1 cellular context compared by ENCODE assay signal in genomic region chr3:27752926-27753325, GRCh38.
TF ChIP-seq lines count a peak whose summit lies in the region.

No MANE protein-coding gene starts in this region.

TF ChIP-seq in GM23338, 12 proteins besides CTCF, POLR2A, EP300 and RAD21:
- TF ChIP-seq ZNF462 (CRISPR knock-in tag; IDR thresholded peaks at IDR 0.05): no peak
- no peak for TF ChIP-seq JUNB (IDR thresholded peaks at IDR 0.05; ENCODE audit: unreplicated experiment)
- no peak for TF ChIP-seq REST (IDR thresholded peaks at IDR 0.05; ENCODE audit: unreplicated experiment)
- no peak for TF ChIP-seq ZNF114 (CRISPR knock-in tag; IDR thresholded peaks at IDR 0.05)
- no peak for TF ChIP-seq EZH2phosphoT487 (IDR thresholded peaks at IDR 0.05; ENCODE audit: unreplicated experiment)
- no peak for TF ChIP-seq STAT1 (IDR thresholded peaks at IDR 0.05; ENCODE audit: unreplicated experiment)
- TF ChIP-seq ETS1 (IDR thresholded peaks at IDR 0.05): no peak
- TF ChIP-seq EZH2 (IDR thresholded peaks at IDR 0.05; ENCODE audit: low read depth, unreplicated experiment): no peak
- no peak for TF ChIP-seq ZNF331 (CRISPR knock-in tag; IDR thresholded peaks at IDR 0.05; ENCODE audit: low read depth)
- TF ChIP-seq POLR2AphosphoS5 (IDR thresholded peaks at IDR 0.05; ENCODE audit: low read depth): no peak
- TF ChIP-seq CREB1 (CRISPR knock-in tag; IDR thresholded peaks at IDR 0.05; ENCODE audit: low read depth): no peak
- no peak for TF ChIP-seq NANOG (IDR thresholded peaks at IDR 0.05; ENCODE audit: borderline replicate concordance)
